In genomic region chr10:24208661-24209420, GRCh38 we compare ENCODE assay signal across 8 cellular contexts. TPM values are rescaled to one million over a fixed set of nuclear protein-coding genes. Genes with fewer than 3 reads are reported as not detected.
A peak's percentile ranks its signal among the peaks of the same experiment; 100 is the strongest.
DNase-seq lines count a peak whose midpoint lies in the region; ATAC-seq and TF ChIP-seq lines count a peak whose summit lies in the region.

A gene with protein sequence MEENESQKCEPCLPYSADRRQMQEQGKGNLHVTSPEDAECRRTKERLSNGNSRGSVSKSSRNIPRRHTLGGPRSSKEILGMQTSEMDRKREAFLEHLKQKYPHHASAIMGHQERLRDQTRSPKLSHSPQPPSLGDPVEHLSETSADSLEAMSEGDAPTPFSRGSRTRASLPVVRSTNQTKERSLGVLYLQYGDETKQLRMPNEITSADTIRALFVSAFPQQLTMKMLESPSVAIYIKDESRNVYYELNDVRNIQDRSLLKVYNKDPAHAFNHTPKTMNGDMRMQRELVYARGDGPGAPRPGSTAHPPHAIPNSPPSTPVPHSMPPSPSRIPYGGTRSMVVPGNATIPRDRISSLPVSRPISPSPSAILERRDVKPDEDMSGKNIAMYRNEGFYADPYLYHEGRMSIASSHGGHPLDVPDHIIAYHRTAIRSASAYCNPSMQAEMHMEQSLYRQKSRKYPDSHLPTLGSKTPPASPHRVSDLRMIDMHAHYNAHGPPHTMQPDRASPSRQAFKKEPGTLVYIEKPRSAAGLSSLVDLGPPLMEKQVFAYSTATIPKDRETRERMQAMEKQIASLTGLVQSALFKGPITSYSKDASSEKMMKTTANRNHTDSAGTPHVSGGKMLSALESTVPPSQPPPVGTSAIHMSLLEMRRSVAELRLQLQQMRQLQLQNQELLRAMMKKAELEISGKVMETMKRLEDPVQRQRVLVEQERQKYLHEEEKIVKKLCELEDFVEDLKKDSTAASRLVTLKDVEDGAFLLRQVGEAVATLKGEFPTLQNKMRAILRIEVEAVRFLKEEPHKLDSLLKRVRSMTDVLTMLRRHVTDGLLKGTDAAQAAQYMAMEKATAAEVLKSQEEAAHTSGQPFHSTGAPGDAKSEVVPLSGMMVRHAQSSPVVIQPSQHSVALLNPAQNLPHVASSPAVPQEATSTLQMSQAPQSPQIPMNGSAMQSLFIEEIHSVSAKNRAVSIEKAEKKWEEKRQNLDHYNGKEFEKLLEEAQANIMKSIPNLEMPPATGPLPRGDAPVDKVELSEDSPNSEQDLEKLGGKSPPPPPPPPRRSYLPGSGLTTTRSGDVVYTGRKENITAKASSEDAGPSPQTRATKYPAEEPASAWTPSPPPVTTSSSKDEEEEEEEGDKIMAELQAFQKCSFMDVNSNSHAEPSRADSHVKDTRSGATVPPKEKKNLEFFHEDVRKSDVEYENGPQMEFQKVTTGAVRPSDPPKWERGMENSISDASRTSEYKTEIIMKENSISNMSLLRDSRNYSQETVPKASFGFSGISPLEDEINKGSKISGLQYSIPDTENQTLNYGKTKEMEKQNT (N-terminal part only) (plus strand): TSS chr10:24209138. CDS start chr10:24209194, 56 bp downstream.

- no peak for ATAC-seq in activated CD8-positive, alpha-beta memory T cell treated with anti-CD3 and anti-CD28 coated beads, Interleukin-2, amount 10 ng/mL, durations not matched to agents 7 days and 5 days
- peak; percentile 31 for ATAC-seq in HG03175 (IDR thresholded peaks at IDR 0.05; ENCODE audit: unreplicated experiment)
- no peak for ATAC-seq in GM18861 (IDR thresholded peaks at IDR 0.05; ENCODE audit: unreplicated experiment)

- intact Hi-C loops in activated T-helper 2 cell treated with anti-CD3 and anti-CD28 coated beads, Interferon-gamma antibody, Interleukin-2, Interleukin-4, amounts not matched to agents 10 μg/mL and 5 μg/mL and 100 μg/mL, durations not matched to agents 14 hours and 24 hours and 36 hours (cut with micrococcal nuclease) = loop anchor here (5.0 kb wide), 1 partner anchor 253 kb away; no protein-coding TSS in a partner anchor

- H3K36me3 ChIP-seq in right atrium auricular region = no peaks in the 10 kb centered on the region

- no peaks in the 10 kb centered on the region for H3K9me3 Mint-ChIP-seq in activated CD8-positive, alpha-beta memory T cell treated with anti-CD3 and anti-CD28 coated beads, Interleukin-2, amount 10 ng/mL, durations not matched to agents 7 days and 5 days (ENCODE audit: low read depth)
- H3K9me3 Mint-ChIP-seq in activated T-helper 2 cell treated with anti-CD3 and anti-CD28 coated beads, Interferon-gamma antibody, Interleukin-2, Interleukin-4, amounts not matched to agents 10 μg/mL and 5 μg/mL and 100 μg/mL, durations not matched to agents 14 hours and 24 hours and 36 hours = no peaks in the 10 kb centered on the region

- CTCF ChIA-PET in activated CD8-positive, alpha-beta memory T cell treated with anti-CD3 and anti-CD28 coated beads, Interleukin-2, amount 10 ng/mL, durations not matched to agents 7 days and 5 days (lab: Charles Lee) = interaction anchor here (1.0 kb wide), 1 partner anchor 513 kb away, joined by 3 read pairs; no protein-coding TSS in a partner anchor

- peaks cover 0 to 55% of the 10 kb centered on the region in 2 donors for H3K4me1 ChIP-seq in right atrium auricular region

- H3K27ac ChIP-seq in right atrium auricular region = peak within 1 kb of the TSS; percentile 91 to 97

- no peak within 1 kb of the TSS for H3K27ac Mint-ChIP-seq in activated CD8-positive, alpha-beta memory T cell treated with anti-CD3 and anti-CD28 coated beads, Interleukin-2, amount 10 ng/mL, durations not matched to agents 7 days and 5 days
- H3K27ac Mint-ChIP-seq in activated T-helper 2 cell treated with anti-CD3 and anti-CD28 coated beads, Interferon-gamma antibody, Interleukin-2, Interleukin-4, amounts not matched to agents 10 μg/mL and 5 μg/mL and 100 μg/mL, durations not matched to agents 14 hours and 24 hours and 36 hours = peak within 1 kb of the TSS; percentile 69

- peaks cover 35% of the 10 kb centered on the region for H3K27me3 Mint-ChIP-seq in activated CD8-positive, alpha-beta memory T cell treated with anti-CD3 and anti-CD28 coated beads, Interleukin-2, amount 10 ng/mL, durations not matched to agents 7 days and 5 days
- H3K27me3 Mint-ChIP-seq in activated T-helper 2 cell treated with anti-CD3 and anti-CD28 coated beads, Interferon-gamma antibody, Interleukin-2, Interleukin-4, amounts not matched to agents 10 μg/mL and 5 μg/mL and 100 μg/mL, durations not matched to agents 14 hours and 24 hours and 36 hours (ENCODE audit: low read depth) = peaks cover 44% of the 10 kb centered on the region

- no peaks in the 10 kb centered on the region for H3K36me3 Mint-ChIP-seq in activated CD8-positive, alpha-beta memory T cell treated with anti-CD3 and anti-CD28 coated beads, Interleukin-2, amount 10 ng/mL, durations not matched to agents 7 days and 5 days
- H3K36me3 Mint-ChIP-seq in activated T-helper 2 cell treated with anti-CD3 and anti-CD28 coated beads, Interferon-gamma antibody, Interleukin-2, Interleukin-4, amounts not matched to agents 10 μg/mL and 5 μg/mL and 100 μg/mL, durations not matched to agents 14 hours and 24 hours and 36 hours (ENCODE audit: low read depth) = no peaks in the 10 kb centered on the region

- peak within 1 kb of the TSS; percentile 33 for H3K4me3 Mint-ChIP-seq in activated CD8-positive, alpha-beta memory T cell treated with anti-CD3 and anti-CD28 coated beads, Interleukin-2, amount 10 ng/mL, durations not matched to agents 7 days and 5 days
- peak within 1 kb of the TSS; percentile 55 for H3K4me3 Mint-ChIP-seq in activated T-helper 2 cell treated with anti-CD3 and anti-CD28 coated beads, Interferon-gamma antibody, Interleukin-2, Interleukin-4, amounts not matched to agents 10 μg/mL and 5 μg/mL and 100 μg/mL, durations not matched to agents 14 hours and 24 hours and 36 hours (ENCODE audit: low read depth)

- peaks cover 9% of the 10 kb centered on the region for H3K4me1 Mint-ChIP-seq in activated CD8-positive, alpha-beta memory T cell treated with anti-CD3 and anti-CD28 coated beads, Interleukin-2, amount 10 ng/mL, durations not matched to agents 7 days and 5 days
- peaks cover 24% of the 10 kb centered on the region for H3K4me1 Mint-ChIP-seq in activated T-helper 2 cell treated with anti-CD3 and anti-CD28 coated beads, Interferon-gamma antibody, Interleukin-2, Interleukin-4, amounts not matched to agents 10 μg/mL and 5 μg/mL and 100 μg/mL, durations not matched to agents 14 hours and 24 hours and 36 hours (ENCODE audit: low read depth)

- TF ChIP-seq CTCF in right atrium auricular region (IDR thresholded peaks at IDR 0.05) = no peak

- no peaks in the 10 kb centered on the region for H3K27me3 ChIP-seq in right atrium auricular region

- H3K4me3 ChIP-seq in right atrium auricular region = peak within 1 kb of the TSS; percentile 57 to 65

- no peaks in the 10 kb centered on the region for H3K9me3 ChIP-seq in right atrium auricular region

- DNase-seq in activated CD8-positive, alpha-beta memory T cell treated with anti-CD3 and anti-CD28 coated beads, Interleukin-2, amount 10 ng/mL, durations not matched to agents 7 days and 5 days = no peak
- DNase-seq in activated CD8-positive, alpha-beta memory T cell treated with anti-CD3 and anti-CD28 coated beads for 24 hours = no peak
- DNase-seq in activated T-helper 2 cell treated with anti-CD3 and anti-CD28 coated beads, Interferon-gamma antibody, Interleukin-2, Interleukin-4, amounts not matched to agents 10 μg/mL and 5 μg/mL and 100 μg/mL, durations not matched to agents 14 hours and 24 hours and 36 hours (ENCODE audit: low spot score) = no peak
- DNase-seq in right atrium auricular region (ENCODE audit: low spot score) (peak; percentile 61), retina (peak; percentile 80), cerebellar nuclear complex (lab: John Stamatoyannopoulos, UW) (no peak)

RNA-seq across cellular contexts. Expression of the gene that starts here (rescaled TPM):
- total RNA-seq in activated CD8-positive, alpha-beta memory T cell treated with anti-CD3 and anti-CD28 coated beads, Interleukin-2, amount 10 ng/mL, durations not matched to agents 7 days and 5 days = under 1 TPM; 0.12 to 0.70 TPM
- 0.41 and 0.62 TPM in 2 replicates for total RNA-seq in activated T-helper 2 cell treated with anti-CD3 and anti-CD28 coated beads, Interferon-gamma antibody, Interleukin-2, Interleukin-4, amounts not matched to agents 10 μg/mL and 5 μg/mL and 100 μg/mL, durations not matched to agents 14 hours and 24 hours and 36 hours
- 10 to 100 TPM; 24.0 to 33.3 TPM for total RNA-seq in right atrium auricular region

Comparison
In these comparisons a context has a peak if more than half of its experiments do, and no peak if none do; other contexts are left out.
1. RNA of the gene that starts here (total RNA-seq): 24.0 to 33.3 TPM in right atrium auricular region; 0.12 to 0.70 TPM in activated CD8-positive, alpha-beta memory T cell treated with anti-CD3 and anti-CD28 coated beads, Interleukin-2, amount 10 ng/mL, durations not matched to agents 7 days and 5 days and 0.41 to 0.62 TPM in activated T-helper 2 cell treated with anti-CD3 and anti-CD28 coated beads, Interferon-gamma antibody, Interleukin-2, Interleukin-4, amounts not matched to agents 10 μg/mL and 5 μg/mL and 100 μg/mL, durations not matched to agents 14 hours and 24 hours and 36 hours; every median in the first group is over 10 times any median in the second.
2. DNase-seq: peak in right atrium auricular region (single experiment) and retina (single experiment); none in activated CD8-positive, alpha-beta memory T cell treated with anti-CD3 and anti-CD28 coated beads, Interleukin-2, amount 10 ng/mL, durations not matched to agents 7 days and 5 days (single experiment), activated CD8-positive, alpha-beta memory T cell treated with anti-CD3 and anti-CD28 coated beads for 24 hours (single experiment), activated T-helper 2 cell treated with anti-CD3 and anti-CD28 coated beads, Interferon-gamma antibody, Interleukin-2, Interleukin-4, amounts not matched to agents 10 μg/mL and 5 μg/mL and 100 μg/mL, durations not matched to agents 14 hours and 24 hours and 36 hours (single experiment) and cerebellar nuclear complex (0 of 2).